In the genomic region with DNA sequence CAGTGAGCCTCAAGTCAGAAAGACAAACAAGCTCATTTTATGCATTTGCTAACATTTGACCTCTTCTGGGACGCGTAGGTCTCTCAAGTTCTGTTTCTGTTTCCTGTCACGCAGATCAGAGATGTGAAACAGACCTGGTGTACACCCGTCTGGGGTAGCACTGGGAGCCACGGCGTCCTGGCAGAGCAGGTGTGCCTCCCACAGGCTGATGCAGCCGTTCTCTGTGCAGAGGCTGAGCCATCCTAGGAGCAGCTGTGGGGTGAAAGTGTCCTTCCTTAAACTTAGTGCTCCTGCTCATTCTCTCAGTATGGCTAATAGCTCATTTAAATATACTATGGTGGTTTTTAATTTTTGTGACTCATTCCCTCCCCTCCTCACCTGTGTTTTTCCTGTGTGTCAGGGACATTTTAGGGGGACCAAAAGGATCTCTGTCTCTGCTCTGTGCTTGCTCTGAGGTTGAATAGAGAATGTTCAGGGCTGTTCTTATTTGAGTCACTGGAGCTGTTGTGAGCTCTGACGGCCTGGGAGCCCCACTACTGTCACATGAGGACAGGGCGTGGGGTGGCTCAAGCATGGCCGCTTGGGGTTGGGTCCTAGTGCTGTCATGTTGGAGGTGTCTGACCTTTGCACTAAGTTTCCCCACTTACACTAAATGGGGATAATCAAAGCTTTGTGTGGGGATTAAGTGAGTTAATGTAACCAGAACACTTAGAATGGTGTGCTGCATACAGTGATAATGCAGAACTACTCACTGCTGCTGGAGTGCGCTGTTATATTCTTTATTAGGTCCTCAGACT, we compare ENCODE assay signal across 8 cellular contexts. TPM values are rescaled to one million over a fixed set of nuclear protein-coding genes. Genes with fewer than 3 reads are reported as not detected.
DNase-seq lines count a peak whose midpoint lies in the region; ATAC-seq and TF ChIP-seq lines count a peak whose summit lies in the region.

No MANE protein-coding gene starts in this region.

- H3K36me3 Mint-ChIP-seq in neural progenitor cell = peaks cover 9% of the 10 kb centered on the region

- no peak overlapping the region for H2AFZ ChIP-seq in DND-41 (ENCODE audit: low read depth, low read length)
- no peak overlapping the region for H2AFZ ChIP-seq in neural progenitor cell (replicated peaks)

- peaks cover 70% of the 10 kb centered on the region for H4K20me1 ChIP-seq in DND-41 (ENCODE audit: insufficient read depth, low read length)
- H4K20me1 ChIP-seq in neural progenitor cell (ENCODE audit: low read depth) = peaks cover 100% of the 10 kb centered on the region

- H3K27ac ChIP-seq in DND-41 (ENCODE audit: low read length) (peak overlapping the region; percentile 86), neural progenitor cell (no peak overlapping the region), heart left ventricle (no peak overlapping the region), colonic mucosa (no peak overlapping the region)

- H3K9ac ChIP-seq in DND-41 (ENCODE audit: low read depth, low read length) (peak overlapping the region; percentile 44), neural progenitor cell (no peak overlapping the region), colonic mucosa (ENCODE audit: low read depth in 2 of 2, low read length in 2 of 2) (no peak overlapping the region)

- H3K4me3 ChIP-seq in DND-41 (ENCODE audit: low read depth in 1 of 2, low read length in 2 of 2) (0 out of 4 replicates have a peak overlapping the region, but pooled peaks of 1 of the 2 experiments have one; percentile 1), neural progenitor cell (no peak overlapping the region), heart left ventricle (no peak overlapping the region), colonic mucosa (no peak overlapping the region)

- no peak for TF ChIP-seq POLR2A in heart left ventricle (IDR thresholded peaks at IDR 0.05)

- H3K4me1 ChIP-seq in DND-41 (ENCODE audit: insufficient read depth, low read length) (peaks cover 99% of the 10 kb centered on the region), neural progenitor cell (peaks cover 43% of the 10 kb centered on the region), heart left ventricle (peaks cover 4 to 58% (median 31%) of the 10 kb centered on the region in 12 donors), colonic mucosa (peaks cover 7% of the 10 kb centered on the region)

- peak; percentile 73 for TF ChIP-seq CTCF in DND-41 (IDR thresholded peaks at IDR 0.05; ENCODE audit: borderline replicate concordance, extremely low read depth, low read length, poor library complexity, severe bottlenecking)
- TF ChIP-seq CTCF in GM20000 (IDR thresholded peaks at IDR 0.05; ENCODE audit: extremely low read depth, missing control alignments) = peak; percentile 23
- no peak for TF ChIP-seq CTCF in neural progenitor cell (IDR thresholded peaks at IDR 0.05)
- no peak for TF ChIP-seq CTCF in heart left ventricle (IDR thresholded peaks at IDR 0.05)
- no peak for TF ChIP-seq CTCF in colonic mucosa (IDR thresholded peaks at IDR 0.05)

- no peak overlapping the region for H3K27ac Mint-ChIP-seq in neural progenitor cell

- peak; percentile 92 for DNase-seq in DND-41
- DNase-seq in GM20000 (ENCODE audit: low spot score) = peak; percentile 84
- peak; percentile 87 for DNase-seq in activated CD8-positive, alpha-beta memory T cell treated with anti-CD3 and anti-CD28 coated beads, Interleukin-2, amount 50 U/mL, for 48 hours
- peak; percentile 52 for DNase-seq in neural progenitor cell (ENCODE audit: low spot score)
- no peak for DNase-seq in heart left ventricle
- no peak for DNase-seq in D341Med (ENCODE audit: low spot score)
- DNase-seq in colonic mucosa = no peak

- H3K9me3 Mint-ChIP-seq in neural progenitor cell = no peaks in the 10 kb centered on the region

- H3K79me2 ChIP-seq in DND-41 (ENCODE audit: insufficient read depth, low read length) (peaks cover 96% of the 10 kb centered on the region), neural progenitor cell (ENCODE audit: low read depth) (peaks cover 66% of the 10 kb centered on the region)

- WGBS in heart left ventricle, 4 donors = 67 to 72% (median 69%) methylated on average over 11 of the region's 11 CpGs

- H3K4me3 Mint-ChIP-seq in neural progenitor cell = no peak overlapping the region

- intact Hi-C loops in heart left ventricle (cut with DNase I) = loop anchor here in 1 of 10 donors (5.0 kb wide), 1 partner anchor 38 kb away; no protein-coding TSS in a partner anchor
- intact Hi-C loops in colonic mucosa (cut with DNase I) = no loop called here

- peaks cover 29% of the 10 kb centered on the region for H3F3A ChIP-seq in neural progenitor cell (ENCODE audit: low read depth)

- H3K4me2 ChIP-seq in DND-41 (ENCODE audit: insufficient read depth, low read length) = peak overlapping the region; percentile 51
- H3K4me2 ChIP-seq in neural progenitor cell = peak overlapping the region; percentile 15

- H3K27me3 ChIP-seq in DND-41 (ENCODE audit: insufficient read depth, low read length, poor library complexity) (no peaks in the 10 kb centered on the region), neural progenitor cell (no peaks in the 10 kb centered on the region), heart left ventricle (no peaks in the 10 kb centered on the region), colonic mucosa (no peaks in the 10 kb centered on the region)

- peak; percentile 96 for ATAC-seq in DND-41 (ENCODE audit: insufficient read depth, low read depth)
- peak; percentile 84 for ATAC-seq in HG03521 (IDR thresholded peaks at IDR 0.05; ENCODE audit: unreplicated experiment)
- ATAC-seq in heart left ventricle = no peak

- H3K36me3 ChIP-seq in DND-41 (ENCODE audit: insufficient read depth, low read length) (peaks cover 76% of the 10 kb centered on the region), neural progenitor cell (no peaks in the 10 kb centered on the region), heart left ventricle (peaks cover 0 to 2% (median 0%) of the 10 kb centered on the region in 9 donors), colonic mucosa (no peaks in the 10 kb centered on the region)

- H3K27me3 Mint-ChIP-seq in neural progenitor cell (ENCODE audit: insufficient read depth, low read depth) = peaks cover 12% of the 10 kb centered on the region

- H3K9me3 ChIP-seq in DND-41 (ENCODE audit: insufficient read depth, low read length, severe bottlenecking) (no peaks in the 10 kb centered on the region), neural progenitor cell (ENCODE audit: low read depth) (no peaks in the 10 kb centered on the region), heart left ventricle (no peaks in the 10 kb centered on the region), colonic mucosa (no peaks in the 10 kb centered on the region)

- peaks cover 68% of the 10 kb centered on the region for H3K4me1 Mint-ChIP-seq in neural progenitor cell

RNA-seq across cellular contexts. Expression of a gene that starts 43.0 kb away (rescaled TPM):
- total RNA-seq in neural progenitor cell (ENCODE audit: low replicate concordance) (37.6 and 61.4 TPM in 2 replicates), heart left ventricle (10 to 100 TPM; 21.0 to 44.9 (median 31.6) TPM), colonic mucosa (10 to 100 TPM; 47.4 to 67.3 TPM)
- polyA plus RNA-seq in heart left ventricle = 10 to 100 TPM; 10.1 to 44.8 TPM

Comparison
In these comparisons a context has a peak if more than half of its experiments do, and no peak if none do; other contexts are left out.
1. ATAC-seq: peak in DND-41 (single experiment) and HG03521 (single experiment); none in heart left ventricle (0 of 4).
2. DNase-seq: peak in DND-41 (single experiment), GM20000 (single experiment), activated CD8-positive, alpha-beta memory T cell treated with anti-CD3 and anti-CD28 coated beads, Interleukin-2, amount 50 U/mL, for 48 hours (single experiment) and neural progenitor cell (single experiment); none in heart left ventricle (0 of 5), D341Med (single experiment) and colonic mucosa (single experiment).
3. CTCF ChIP-seq: peak in DND-41 (single experiment) and GM20000 (single experiment); none in neural progenitor cell (single experiment), heart left ventricle (0 of 12) and colonic mucosa (single experiment).